Comparison of ENCODE assay signal across 8 cellular contexts in genomic region chr6:10403385-10404106, GRCh38. TPM values are rescaled to one million over a fixed set of nuclear protein-coding genes. Genes with fewer than 3 reads are reported as not detected.
DNase-seq lines count a peak whose midpoint lies in the region; ATAC-seq, FAIRE-seq and TF ChIP-seq lines count a peak whose summit lies in the region.

No MANE protein-coding gene starts in this region.

- H2BK5ac ChIP-seq in mesenchymal stem cell (ENCODE audit: low read depth, low read length, poor library complexity, severe bottlenecking): no peak overlapping the region

- no peak overlapping the region for H3K4ac ChIP-seq in mesenchymal stem cell (ENCODE audit: low read depth in 1 of 2, low read length in 2 of 2)

- no peak for DNase-seq in GM12865 (ENCODE audit: low read depth)
- peak in 3 of 4 experiments; percentile 42 to 53 (median 50) for DNase-seq in K562 (ENCODE audit: extremely low read depth in 1 of 4, low spot score in 3 of 4)
- DNase-seq in mesenchymal stem cell: peak; percentile 75
- DNase-seq in hypothalamus (lab: John Stamatoyannopoulos, UW): no peak
- no peak for DNase-seq in mucosa of gallbladder (ENCODE audit: low spot score)
- no peak for DNase-seq in GF-D8 (lab: John Stamatoyannopoulos, UW)

- H3K27ac ChIP-seq in HUES6 (ENCODE audit: low read depth, low read length) (no peak overlapping the region), K562 (ENCODE audit: extremely low read depth, low read depth, low read length) (peak overlapping the region; percentile 85), mesenchymal stem cell (ENCODE audit: low read length, poor library complexity, severe bottlenecking) (peak overlapping the region; percentile 2)

- H4K20me1 ChIP-seq in K562 (replicated peaks; ENCODE audit: control insufficient read depth, insufficient read depth, low read length): no peaks in the 10 kb centered on the region

- FAIRE-seq in K562 (lab: Jason Lieb, UNC): no peak

- peaks cover 4% of the 10 kb centered on the region for H3K79me1 ChIP-seq in mesenchymal stem cell (replicated peaks; ENCODE audit: low read length, poor library complexity, severe bottlenecking)

- ATAC-seq in GM21723 (IDR thresholded peaks at IDR 0.05; ENCODE audit: unreplicated experiment): peak; percentile 32
- peak; percentile 17 for ATAC-seq in K562

- H3K27me3 ChIP-seq in HUES6 (ENCODE audit: control insufficient read depth, insufficient read depth, low read length) (peaks cover 94% of the 10 kb centered on the region), K562 (ENCODE audit: control insufficient read depth in 2 of 2, insufficient read depth in 2 of 2, low read length in 2 of 2) (no peaks in the 10 kb centered on the region), mesenchymal stem cell (ENCODE audit: control insufficient read depth in 1 of 2, insufficient read depth in 1 of 2, low read length in 2 of 2) (peaks cover 60 to 94% of the 10 kb centered on the region in 2 experiments)

- WGBS in K562 (ENCODE audit: insufficient coverage, low coverage, missing lambda C conversion rate): 3% methylated on average over 16 of the region's 16 CpGs
- WGBS in mesenchymal stem cell: 2% methylated on average over 14 of the region's 16 CpGs

- intact Hi-C loops in K562 (cut with micrococcal nuclease): loop anchor here (1.0 to 5.0 kb wide), 6 partner anchors 56 to 373 kb away; no protein-coding TSS in a partner anchor

- H2BK12ac ChIP-seq in mesenchymal stem cell (ENCODE audit: low read length in 2 of 2): no peak overlapping the region

- H2BK120ac ChIP-seq in mesenchymal stem cell (ENCODE audit: low read depth, low read length): no peak overlapping the region

- no peak overlapping the region for H2AK5ac ChIP-seq in mesenchymal stem cell (ENCODE audit: low read length, severe bottlenecking)

- H3K18ac ChIP-seq in mesenchymal stem cell (ENCODE audit: low read depth in 1 of 2, low read length in 2 of 2): peak overlapping the region; percentile 38 to 68

- TF ChIP-seq CTCF in GM12865 (IDR thresholded peaks at IDR 0.05; ENCODE audit: insufficient read depth, low read depth, low read length, missing control alignments): no peak
- no peak for TF ChIP-seq CTCF in K562 (IDR thresholded peaks at IDR 0.05 in 2 of 3, conservative IDR thresholded peaks at IDR 0.05 in 1 of 3; ENCODE audit: insufficient read depth in 2 of 3, low read depth in 1 of 3, low read length in 3 of 3)

- H3K4me2 ChIP-seq in K562 (ENCODE audit: insufficient read depth, low read length): peak overlapping the region; percentile 98
- peak overlapping the region; percentile 92 for H3K4me2 ChIP-seq in mesenchymal stem cell (ENCODE audit: low read length, poor library complexity, severe bottlenecking)

- H3K9me3 ChIP-seq in HUES6 (ENCODE audit: control insufficient read depth, insufficient read depth, low read depth, low read length): no peaks in the 10 kb centered on the region
- H3K9me3 ChIP-seq in K562 (replicated peaks; ENCODE audit: control insufficient read depth, insufficient read depth, low read depth, low read length): peaks cover 7% of the 10 kb centered on the region
- H3K9me3 ChIP-seq in mesenchymal stem cell (ENCODE audit: control insufficient read depth, low read length): no peaks in the 10 kb centered on the region

- no peak overlapping the region for H3K14ac ChIP-seq in mesenchymal stem cell (ENCODE audit: low read length in 2 of 2)

- peak overlapping the region in 1 of 2 experiments; percentile 72 for H3K23ac ChIP-seq in mesenchymal stem cell (ENCODE audit: low read length in 2 of 2)

- peak overlapping the region; percentile 97 for H2AFZ ChIP-seq in K562 (ENCODE audit: low read depth, low read length)
- H2AFZ ChIP-seq in mesenchymal stem cell (ENCODE audit: low read depth, low read length): peak overlapping the region; percentile 93

- peak; percentile 18; the same call in 1 of the 2 replicates for TF ChIP-seq EP300 in K562 (IDR thresholded peaks at IDR 0.05; ENCODE audit: low read length)

- in situ Hi-C loops in K562 (cut with MboI): no loop called here

- H3K9ac ChIP-seq in HUES6 (ENCODE audit: low read length) (peak overlapping the region; percentile 36), K562 (ENCODE audit: insufficient read depth in 1 of 2, low read depth in 2 of 2, low read length in 2 of 2) (peak overlapping the region; percentile 80 to 88), mesenchymal stem cell (ENCODE audit: low read length) (peak overlapping the region; percentile 81)

- no peak overlapping the region for H4K8ac ChIP-seq in mesenchymal stem cell (ENCODE audit: low read length)

- BruUV-seq in K562 (replicated peaks; lab: Mats Ljungman, UMichigan): TSS peak; percentile 82

- H3K9me1 ChIP-seq in K562 (ENCODE audit: control insufficient read depth, insufficient read depth, low read length): no peaks in the 10 kb centered on the region

- H3K4me3 ChIP-seq in GM12865 (ENCODE audit: low read depth, low read length): peak overlapping the region; percentile 80
- peak overlapping the region; percentile 77 for H3K4me3 ChIP-seq in HUES6 (ENCODE audit: low read depth, low read length)
- H3K4me3 ChIP-seq in K562: peak overlapping the region; percentile 44
- H3K4me3 ChIP-seq in mesenchymal stem cell (ENCODE audit: insufficient read depth in 1 of 2, low read depth in 1 of 2, low read length in 2 of 2): peak overlapping the region; percentile 55 to 86

- no peak overlapping the region for H2BK15ac ChIP-seq in mesenchymal stem cell (ENCODE audit: low read depth, poor library complexity, severe bottlenecking)

- H4K91ac ChIP-seq in mesenchymal stem cell (ENCODE audit: low read length): peak overlapping the region; percentile 28

- peaks cover 19% of the 10 kb centered on the region for H3K79me2 ChIP-seq in K562 (ENCODE audit: control insufficient read depth, insufficient read depth, low read length)

- H3K36me3 ChIP-seq in HUES6 (ENCODE audit: control insufficient read depth, insufficient read depth, low read length) (no peaks in the 10 kb centered on the region), K562 (ENCODE audit: control insufficient read depth, insufficient read depth, low read length) (no peaks in the 10 kb centered on the region; the same call in 2 of the 3 replicates), mesenchymal stem cell (ENCODE audit: control insufficient read depth in 1 of 2, insufficient read depth in 2 of 2, low read depth in 1 of 2, low read length in 2 of 2) (no peaks in the 10 kb centered on the region)

- POLR2A ChIA-PET in K562 (lab: Yijun Ruan, JAX): interaction anchor here (0.5 to 1.0 kb wide), 3 partner anchors 10 to 949 kb away, joined by 3 to 10 read pairs (median 4); partner anchors contain the start of gene TFAP2A

- H3K4me1 ChIP-seq in HUES6 (ENCODE audit: control insufficient read depth, insufficient read depth, low read length): peaks cover 70% of the 10 kb centered on the region
- H3K4me1 ChIP-seq in K562 (replicated peaks in 1 of 2; ENCODE audit: control insufficient read depth in 2 of 2, insufficient read depth in 2 of 2, low read length in 2 of 2): peaks cover 18 to 35% of the 10 kb centered on the region in 2 experiments
- H3K4me1 ChIP-seq in mesenchymal stem cell (ENCODE audit: control insufficient read depth, insufficient read depth, low read depth, low read length): peaks cover 8% of the 10 kb centered on the region

- no peak; the same call in 1 of the 2 replicates for TF ChIP-seq POLR2A in K562 (conservative IDR thresholded peaks at IDR 0.05)

- CTCF ChIA-PET in K562 (lab: Yijun Ruan, JAX; ENCODE audit: low intra/inter-chr PET ratio): no interaction called here

- no peak for TF ChIP-seq RAD21 in K562 (CRISPR knock-in tag; conservative IDR thresholded peaks at IDR 0.05 in 1 of 2, IDR thresholded peaks at IDR 0.05 in 1 of 2)

TF ChIP-seq in K562, 482 proteins besides CTCF, POLR2A, EP300 and RAD21 (continues in another document):
- TF ChIP-seq RFX5 (IDR thresholded peaks at IDR 0.05; ENCODE audit: low read depth, low read length) (no peak), ARNT (IDR thresholded peaks at IDR 0.05) (no peak), NR1H2 (CRISPR knock-in tag; IDR thresholded peaks at IDR 0.05) (0 out of 2 replicates have a peak, but pooled peaks have one; percentile 80), CREBBP (IDR thresholded peaks at IDR 0.05; ENCODE audit: low read depth, low read length) (no peak), TAF7 (tag; IDR thresholded peaks at IDR 0.05) (peak; percentile 48; the same call in 1 of the 2 replicates)
- TF ChIP-seq, protein P1, sequence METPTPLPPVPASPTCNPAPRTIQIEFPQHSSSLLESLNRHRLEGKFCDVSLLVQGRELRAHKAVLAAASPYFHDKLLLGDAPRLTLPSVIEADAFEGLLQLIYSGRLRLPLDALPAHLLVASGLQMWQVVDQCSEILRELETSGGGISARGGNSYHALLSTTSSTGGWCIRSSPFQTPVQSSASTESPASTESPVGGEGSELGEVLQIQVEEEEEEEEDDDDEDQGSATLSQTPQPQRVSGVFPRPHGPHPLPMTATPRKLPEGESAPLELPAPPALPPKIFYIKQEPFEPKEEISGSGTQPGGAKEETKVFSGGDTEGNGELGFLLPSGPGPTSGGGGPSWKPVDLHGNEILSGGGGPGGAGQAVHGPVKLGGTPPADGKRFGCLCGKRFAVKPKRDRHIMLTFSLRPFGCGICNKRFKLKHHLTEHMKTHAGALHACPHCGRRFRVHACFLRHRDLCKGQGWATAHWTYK (CRISPR knock-in tag; IDR thresholded peaks at IDR 0.05): no peak

RNA-seq across cellular contexts. Expression of gene TFAP2A, which starts 11.3 kb away (rescaled TPM):
- 0.51 and 0.55 TPM in 2 replicates for total RNA-seq in K562 (2011; cell fraction: chromatin; rRNA removed; ENCODE audit: low replicate concordance)
- 0.33 TPM in 1 of 2 replicates, not detected in the other for total RNA-seq in K562 (2011; cell fraction: nucleolus; rRNA removed)
- 0.29 and 0.61 TPM in 2 replicates for total RNA-seq in K562 (2011; cell fraction: nucleoplasm; rRNA removed)
- total RNA-seq in K562 (2014; rRNA removed): 0.33 TPM in 1 of 2 replicates, not detected in the other
- total RNA-seq in K562 (2014; rRNA removed; fragmentation: Illumina TruSeq; extraction: Trizol): 0.18 TPM in 1 of 2 replicates, not detected in the other
- total RNA-seq in K562 (2015; rRNA removed; fragmentation: Illumina TruSeq; extraction: Trizol): 0.11 and 0.22 TPM in 2 replicates
- 0.40 and 0.53 TPM in 2 replicates for total RNA-seq in K562 (2021)
- polyA plus RNA-seq in K562 (2011; rRNA removed): 0.15 and 0.17 TPM in 2 replicates
- polyA plus RNA-seq in K562 (2011; cell fraction: cytosol; rRNA removed): 0.19 and 0.22 TPM in 2 replicates
- polyA plus RNA-seq in K562 (2011; cell fraction: nucleus; rRNA removed): 0.24 and 0.46 TPM in 2 replicates
- 0.29 and 0.42 TPM in 2 replicates for polyA plus RNA-seq in K562 (2012)
- polyA plus RNA-seq in K562 (2014; fragmentation: Illumina TruSeq; extraction: Trizol): 0.37 and 0.54 TPM in 2 replicates
- under 1 TPM; 0.14 to 0.20 TPM for polyA plus RNA-seq in K562 (2014; fragmentation: Nextera tagmentation; extraction: Ambion mirVana)
- polyA plus RNA-seq in K562 (2014; rRNA removed): 0.15 and 0.36 TPM in 2 replicates
- polyA minus RNA-seq in K562 (2011; rRNA and poly(A)+ RNA removed): 0.12 and 0.28 TPM in 2 replicates
- polyA minus RNA-seq in K562 (2011; cell fraction: cytosol; rRNA and poly(A)+ RNA removed): 1.0 and 3.5 TPM in 2 replicates
- 0.40 and 0.56 TPM in 2 replicates for polyA minus RNA-seq in K562 (2011; cell fraction: nucleus; rRNA and poly(A)+ RNA removed)
- 0.17 TPM for polyA plus RNA-seq in mesenchymal stem cell (2013, experiment 1 of 2)
- 0.21 TPM for polyA plus RNA-seq in mesenchymal stem cell (2013, experiment 2 of 2)
- 0.89 TPM for total RNA-seq in mucosa of gallbladder

Comparison
In these comparisons a context has a peak if more than half of its experiments do, and no peak if none do; other contexts are left out.
1. DNase-seq: peak in K562 (3 of 4) and mesenchymal stem cell (single experiment); none in GM12865 (single experiment), hypothalamus (0 of 51), mucosa of gallbladder (single experiment) and GF-D8 (single experiment).
2. Peak in every context shown above with its lines, with median percentiles within 50 percentile points of each other: H3K4me3 ChIP-seq and H3K9ac ChIP-seq.